8 cellular contexts compared by ENCODE assay signal in genomic region chr12:116708826-116709756, GRCh38. TPM values are rescaled to one million over a fixed set of nuclear protein-coding genes. Genes with fewer than 3 reads are reported as not detected.
DNase-seq lines count a peak whose midpoint lies in the region; TF ChIP-seq lines count a peak whose summit lies in the region.

No MANE protein-coding gene starts in this region.

- H3K56ac ChIP-seq in H9 (ENCODE audit: insufficient read length, low read depth, low read length) = no peak overlapping the region

- H3K36me3 Mint-ChIP-seq in H9 (ENCODE audit: insufficient read depth in 1 of 3, low read depth in 3 of 3) = peaks cover 0 to 5% (median 3%) of the 10 kb centered on the region in 3 experiments; a peak in 3 of 7 replicates
- peaks cover 5% of the 10 kb centered on the region for H3K36me3 Mint-ChIP-seq in activated CD4-positive, alpha-beta T cell treated with anti-CD3 and anti-CD28 coated beads, Interleukin-2, amount 10 ng/mL, durations not matched to agents 7 days and 5 days (ENCODE audit: low read depth)

- WGBS in H9 (ENCODE audit: extremely low coverage, insufficient read length, low lambda C conversion rate) = no CpG with 5 or more reads among the region's 26 CpGs

- H2BK20ac ChIP-seq in H9 (ENCODE audit: low read depth, low read length, poor library complexity, severe bottlenecking) = no peak overlapping the region

- no peak overlapping the region for H3K9ac ChIP-seq in H9 (ENCODE audit: extremely low read depth, insufficient read length, low read length)

- H4K5ac ChIP-seq in H9 (ENCODE audit: insufficient read length, low read depth, low read length) = no peak overlapping the region

- H4K20me1 ChIP-seq in H9 (ENCODE audit: control insufficient read depth, insufficient read depth, insufficient read length) = no peaks in the 10 kb centered on the region

- no peak overlapping the region for H3K27ac Mint-ChIP-seq in H9
- H3K27ac Mint-ChIP-seq in activated CD4-positive, alpha-beta T cell treated with anti-CD3 and anti-CD28 coated beads, Interleukin-2, amount 10 ng/mL, durations not matched to agents 7 days and 5 days = no peak overlapping the region

- no peak overlapping the region for H3T11ph ChIP-seq in H9 (ENCODE audit: low read length)

- POLR2A ChIA-PET in activated CD4-positive, alpha-beta T cell treated with anti-CD3 and anti-CD28 coated beads, Interleukin-2, amount 10 ng/mL, durations not matched to agents 7 days and 5 days (lab: Charles Lee) = no interaction called here

- H2AK5ac ChIP-seq in H9 (ENCODE audit: insufficient read length, low read length) = no peak overlapping the region

- H3K4me3 ChIP-seq in coronary artery = peak overlapping the region; percentile 40

- H4K91ac ChIP-seq in H9 (ENCODE audit: insufficient read length, low read depth, low read length) = no peak overlapping the region

- H2BK15ac ChIP-seq in H9 (ENCODE audit: low read depth, low read length) = no peak overlapping the region

- H3K27me3 Mint-ChIP-seq in H9 (ENCODE audit: low read depth) = peaks cover 16% of the 10 kb centered on the region
- peaks cover 14% of the 10 kb centered on the region for H3K27me3 Mint-ChIP-seq in activated CD4-positive, alpha-beta T cell treated with anti-CD3 and anti-CD28 coated beads, Interleukin-2, amount 10 ng/mL, durations not matched to agents 7 days and 5 days

- no peak overlapping the region for H3K18ac ChIP-seq in H9 (ENCODE audit: insufficient read length, low read depth, low read length)

- H3K23ac ChIP-seq in H9 (ENCODE audit: insufficient read length, low read depth, low read length) = no peak overlapping the region

- no peak overlapping the region for H3K4me3 Mint-ChIP-seq in H9
- peak overlapping the region; percentile 18 for H3K4me3 Mint-ChIP-seq in activated CD4-positive, alpha-beta T cell treated with anti-CD3 and anti-CD28 coated beads, Interleukin-2, amount 10 ng/mL, durations not matched to agents 7 days and 5 days

- no peak overlapping the region for H4K8ac ChIP-seq in H9 (replicated peaks; ENCODE audit: insufficient read length, low read depth, low read length)

- H2BK5ac ChIP-seq in H9 (ENCODE audit: insufficient read length, low read length) = no peak overlapping the region

- H2AFZ ChIP-seq in H9 (ENCODE audit: low read length) = no peak overlapping the region

- H3K9me3 ChIP-seq in H9 (ENCODE audit: control insufficient read depth, low read depth, low read length) = no peaks in the 10 kb centered on the region

- H3K4ac ChIP-seq in H9 (ENCODE audit: low read depth, low read length) = no peak overlapping the region

- H3K27ac ChIP-seq in H9 (ENCODE audit: insufficient read length, low read depth, low read length) = no peak overlapping the region
- no peak overlapping the region for H3K27ac ChIP-seq in coronary artery

- no peak overlapping the region for H2BK12ac ChIP-seq in H9 (ENCODE audit: insufficient read length, low read depth, low read length)

- H3K4me1 ChIP-seq in H9 (ENCODE audit: insufficient read depth, low read length) = no peaks in the 10 kb centered on the region; the same call in 1 of the 2 replicates

- peak; percentile 58 for TF ChIP-seq CTCF in H9 (conservative IDR thresholded peaks at IDR 0.05)
- no peak for TF ChIP-seq CTCF in coronary artery (IDR thresholded peaks at IDR 0.05)

- DNase-seq in C1 segment of cervical spinal cord (lab: John Stamatoyannopoulos, UW) (peak in 12 of 14 donors; percentile 46 to 90 (median 74)), H9 (peak; percentile 51), NCI-H446 treated with DMSO at 0.1 percent for 48 hours (lab: John Stamatoyannopoulos, UW) (peak; percentile 52), coronary artery (ENCODE audit: low spot score) (no peak), lung microvascular endothelial cell (ENCODE audit: low read depth in 2 of 2) (peak; percentile 57 to 77), GM19240 (ENCODE audit: insufficient read length, low spot score) (no peak)
- peak; percentile 57 for DNase-seq in activated CD4-positive, alpha-beta T cell treated with anti-CD3 and anti-CD28 coated beads, Interleukin-2, amount 10 ng/mL, durations not matched to agents 7 days and 5 days
- DNase-seq in stimulated activated CD8-positive, alpha-beta memory T cell treated with anti-CD3 and anti-CD28 coated beads, Interleukin-4, amount 100 ng/mL, for 48 hours = peak; percentile 56

- H3K27me3 ChIP-seq in H9 (ENCODE audit: insufficient read depth, low read length) = no peaks in the 10 kb centered on the region

- no peaks in the 10 kb centered on the region for H3K23me2 ChIP-seq in H9 (ENCODE audit: insufficient read length, low read depth, low read length, poor library complexity, severe bottlenecking)

- H3K4me1 Mint-ChIP-seq in H9 = peaks cover 0 to 15% of the 10 kb centered on the region in 2 experiments; a peak in 3 of 4 replicates
- peaks cover 9% of the 10 kb centered on the region for H3K4me1 Mint-ChIP-seq in activated CD4-positive, alpha-beta T cell treated with anti-CD3 and anti-CD28 coated beads, Interleukin-2, amount 10 ng/mL, durations not matched to agents 7 days and 5 days

- H2BK120ac ChIP-seq in H9 (ENCODE audit: low read depth, low read length, poor library complexity, severe bottlenecking) = no peak overlapping the region

- no peaks in the 10 kb centered on the region for H3K79me2 ChIP-seq in H9 (ENCODE audit: insufficient read depth, low read length)

- H3K9me3 Mint-ChIP-seq in H9 = no peaks in the 10 kb centered on the region
- H3K9me3 Mint-ChIP-seq in activated CD4-positive, alpha-beta T cell treated with anti-CD3 and anti-CD28 coated beads, Interleukin-2, amount 10 ng/mL, durations not matched to agents 7 days and 5 days = no peaks in the 10 kb centered on the region

- no peak overlapping the region for H3K4me2 ChIP-seq in H9 (ENCODE audit: insufficient read depth, insufficient read length, low read length)

- H3K79me1 ChIP-seq in H9 (ENCODE audit: insufficient read depth, low read depth, low read length, poor library complexity, severe bottlenecking) = no peaks in the 10 kb centered on the region

- no peak overlapping the region for H3K14ac ChIP-seq in H9 (ENCODE audit: insufficient read depth, low read length)

- CTCF ChIA-PET in activated CD4-positive, alpha-beta T cell treated with anti-CD3 and anti-CD28 coated beads, Interleukin-2, amount 10 ng/mL, durations not matched to agents 7 days and 5 days (lab: Charles Lee) = interaction anchor here (0.9 to 2.3 kb wide), 10 partner anchors 10 to 571 kb away, joined by 3 to 8 read pairs (median 4); partner anchors contain the start of genes RNFT2 and SPRING1

RNA-seq across cellular contexts. Expression of gene SPRING1, which starts 28.8 kb away (rescaled TPM):
- 44.2 and 47.0 TPM in 2 replicates for total RNA-seq in H9 (2021)
- 10 to 100 TPM; 28.8 to 31.7 TPM for total RNA-seq in activated CD4-positive, alpha-beta T cell treated with anti-CD3 and anti-CD28 coated beads, Interleukin-2, amount 10 ng/mL, durations not matched to agents 7 days and 5 days
- 17.9 and 24.4 TPM in 2 replicates for total RNA-seq in lung microvascular endothelial cell

RNA-seq across cellular contexts. Expression of gene RNFT2, which starts 29.0 kb away (rescaled TPM):
- total RNA-seq in H9 (2021) (29.5 and 30.3 TPM in 2 replicates), lung microvascular endothelial cell (0.60 and 1.5 TPM in 2 replicates)
- total RNA-seq in activated CD4-positive, alpha-beta T cell treated with anti-CD3 and anti-CD28 coated beads, Interleukin-2, amount 10 ng/mL, durations not matched to agents 7 days and 5 days = 10 to 100 TPM; 11.7 to 15.1 TPM

Comparison
In these comparisons a context has a peak if more than half of its experiments do, and no peak if none do; other contexts are left out.
1. DNase-seq: peak in C1 segment of cervical spinal cord (12 of 14), H9 (single experiment), NCI-H446 treated with DMSO at 0.1 percent for 48 hours (single experiment), activated CD4-positive, alpha-beta T cell treated with anti-CD3 and anti-CD28 coated beads, Interleukin-2, amount 10 ng/mL, durations not matched to agents 7 days and 5 days (single experiment), lung microvascular endothelial cell (2 of 2) and stimulated activated CD8-positive, alpha-beta memory T cell treated with anti-CD3 and anti-CD28 coated beads, Interleukin-4, amount 100 ng/mL, for 48 hours (single experiment); none in coronary artery (single experiment) and GM19240 (single experiment).